Comparison of ENCODE assay signal across 7 cellular contexts in genomic region chr5:152349683-152350526, GRCh38. TPM values are rescaled to one million over a fixed set of nuclear protein-coding genes. Genes with fewer than 3 reads are reported as not detected.
DNase-seq lines count a peak whose midpoint lies in the region; ATAC-seq and TF ChIP-seq lines count a peak whose summit lies in the region.

No MANE protein-coding gene starts in this region.

- H3K4me1 ChIP-seq in lung (ENCODE audit: control insufficient read depth in 2 of 2, insufficient read depth in 2 of 2, low read length in 2 of 2) (no peaks in the 10 kb centered on the region), aorta (ENCODE audit: control insufficient read depth in 1 of 2, insufficient read depth in 2 of 2, low read length in 2 of 2) (no peaks in the 10 kb centered on the region)

- H3K9me3 ChIP-seq in lung (ENCODE audit: control insufficient read depth in 2 of 2, insufficient read depth in 1 of 2, low read length in 1 of 2) (no peaks in the 10 kb centered on the region), aorta (ENCODE audit: control insufficient read depth, low read length) (no peaks in the 10 kb centered on the region)

- ATAC-seq in GM19452 (IDR thresholded peaks at IDR 0.05; ENCODE audit: unreplicated experiment), result peak; percentile 88
- peak; percentile 76 for ATAC-seq in HG03457 (IDR thresholded peaks at IDR 0.05; ENCODE audit: unreplicated experiment)
- peak; percentile 64 for ATAC-seq in lung (ENCODE audit: insufficient read depth, low FRiP score)
- ATAC-seq in aorta (ENCODE audit: low FRiP score), result no peak

- intact Hi-C loops in aorta (cut with DNase I), result loop anchor here (5.0 to 10.0 kb wide), 5 partner anchors 205 to 593 kb away; partner anchors contain the start of gene ATOX1 (in 1 of the 2)

- H3K36me3 ChIP-seq in lung (ENCODE audit: control insufficient read depth in 2 of 2, insufficient read depth in 2 of 2, low read length in 2 of 2), result no peaks in the 10 kb centered on the region
- H3K36me3 ChIP-seq in aorta (ENCODE audit: control insufficient read depth in 1 of 2, insufficient read depth in 2 of 2, low read length in 1 of 2), result no peaks in the 10 kb centered on the region

- WGBS in lung, 2 donors, result 19 to 36% methylated on average over 8 of the region's 8 CpGs
- WGBS in aorta, 2 donors, result 21 to 26% methylated on average over 8 of the region's 8 CpGs

- H3K4me3 ChIP-seq in lung (no peak overlapping the region), aorta (ENCODE audit: low read length in 2 of 2) (no peak overlapping the region)

- no peaks in the 10 kb centered on the region for H3K27me3 ChIP-seq in lung (ENCODE audit: control insufficient read depth, insufficient read depth)
- H3K27me3 ChIP-seq in aorta (ENCODE audit: control insufficient read depth in 1 of 2, insufficient read depth in 2 of 2, low read length in 1 of 2), result no peaks in the 10 kb centered on the region

- H3K27ac ChIP-seq in lung (ENCODE audit: low read depth in 1 of 2, low read length in 1 of 2) (no peak overlapping the region), aorta (ENCODE audit: low read depth in 1 of 2, low read length in 2 of 2) (no peak overlapping the region)

- peak; percentile 0 for DNase-seq in EH (ENCODE audit: low read depth)
- peak; percentile 42 for DNase-seq in RKO (ENCODE audit: low spot score)
- DNase-seq in cerebellum (ENCODE audit: low spot score), result peak; percentile 39
- peak; percentile 29 for DNase-seq in lung (ENCODE audit: low spot score)
- DNase-seq in aorta, result peak; percentile 40 to 73

- peak; percentile 57 for TF ChIP-seq CTCF in lung (IDR thresholded peaks at IDR 0.05; ENCODE audit: control extremely low read depth, extremely low read depth)

RNA-seq across cellular contexts. Expression of gene NMUR2, which starts 55.2 kb away (rescaled TPM):
- not detected for total RNA-seq in cerebellum
- total RNA-seq in lung, result under 1 TPM in 1 of 2 donors, not detected in 1; 0.28 TPM
- under 1 TPM; 0.01 to 0.49 TPM for polyA plus RNA-seq in lung
- total RNA-seq in aorta, result not detected
- polyA plus RNA-seq in aorta, result not detected

Comparison
In these comparisons a context has a peak if more than half of its experiments do, and no peak if none do; other contexts are left out.
1. DNase-seq: peak in every context shown above with its lines; median percentile 56 in aorta; 42 in RKO; 39 in cerebellum; 29 in lung; 0 in EH.